8 cellular contexts compared by ENCODE assay signal in genomic region chr17:77887110-77887463, GRCh38.
A peak's percentile ranks its signal among the peaks of the same experiment; 100 is the strongest.
DNase-seq lines count a peak whose midpoint lies in the region; ATAC-seq, FAIRE-seq and TF ChIP-seq lines count a peak whose summit lies in the region.

No MANE protein-coding gene starts in this region.

- H3K4me1 Mint-ChIP-seq in activated CD4-positive, alpha-beta T cell treated with anti-CD3 and anti-CD28 coated beads, Interleukin-2, amount 10 ng/mL, durations not matched to agents 24 days and 14 days, result peaks cover 54% of the 10 kb centered on the region

- H3K27ac ChIP-seq in adipose tissue (ENCODE audit: low read depth, low read length) (peak overlapping the region; percentile 80), HepG2 (ENCODE audit: extremely low read length, insufficient read depth, low read length) (no peak overlapping the region), subcutaneous abdominal adipose tissue (ENCODE audit: low read depth, low read length) (peak overlapping the region; percentile 46)

- H2AFZ ChIP-seq in HepG2 (ENCODE audit: low read length), result no peak overlapping the region

- no peaks in the 10 kb centered on the region for H3K36me3 Mint-ChIP-seq in activated CD4-positive, alpha-beta T cell treated with anti-CD3 and anti-CD28 coated beads, Interleukin-2, amount 10 ng/mL, durations not matched to agents 24 days and 14 days (ENCODE audit: low read depth)

- H3K9ac ChIP-seq in HepG2 (ENCODE audit: insufficient read depth, low read depth, low read length) (no peak overlapping the region), subcutaneous abdominal adipose tissue (ENCODE audit: low read length in 5 of 5) (peak overlapping the region in 2 of 5 donors; percentile 8 to 26)

- H3K79me2 ChIP-seq in HepG2 (ENCODE audit: insufficient read depth, low read length), result no peaks in the 10 kb centered on the region

- H3K4me2 ChIP-seq in HepG2 (ENCODE audit: low read depth, low read length), result peak overlapping the region; percentile 67

- CTCF ChIA-PET in HepG2 (lab: Yijun Ruan, JAX; ENCODE audit: low intra/inter-chr PET ratio, low total read pairs), result no interaction called here

- in situ Hi-C loops in HepG2 (cut with HindIII; ENCODE audit: extremely low pct_ligation_motif_present, low pct_unique_long_range_greater_than_20kb), result no loop called here

- peaks cover 13% of the 10 kb centered on the region for H3K4me1 ChIP-seq in HepG2 (ENCODE audit: insufficient read depth, low read length)
- peaks cover 11 to 36% (median 26%) of the 10 kb centered on the region in 5 donors for H3K4me1 ChIP-seq in subcutaneous abdominal adipose tissue (ENCODE audit: control insufficient read depth in 5 of 5, insufficient read depth in 5 of 5, low read length in 5 of 5)

- peaks cover 10 to 76% of the 10 kb centered on the region in 2 experiments for H3K27me3 ChIP-seq in HepG2 (ENCODE audit: control insufficient read depth in 1 of 2, insufficient read depth in 2 of 2, low read length in 2 of 2)
- H3K27me3 ChIP-seq in subcutaneous abdominal adipose tissue (ENCODE audit: control insufficient read depth in 5 of 5, insufficient read depth in 4 of 5, low read length in 5 of 5), result peaks cover 0 to 16% (median 12%) of the 10 kb centered on the region in 5 donors

- TF ChIP-seq EP300 in HepG2 (IDR thresholded peaks at IDR 0.05; ENCODE audit: low read depth in 2 of 2, low read length in 2 of 2), result no peak
- no peak for TF ChIP-seq EP300 in HepG2 (CRISPR knock-in tag; IDR thresholded peaks at IDR 0.05; ENCODE audit: borderline replicate concordance)

- TF ChIP-seq POLR2A in HepG2 (IDR thresholded peaks at IDR 0.05; ENCODE audit: insufficient read depth in 1 of 2, low read depth in 2 of 2, low read length in 2 of 2), result no peak

- no peaks in the 10 kb centered on the region for H3K9me3 Mint-ChIP-seq in activated CD4-positive, alpha-beta T cell treated with anti-CD3 and anti-CD28 coated beads, Interleukin-2, amount 10 ng/mL, durations not matched to agents 24 days and 14 days

- H3K27me3 Mint-ChIP-seq in activated CD4-positive, alpha-beta T cell treated with anti-CD3 and anti-CD28 coated beads, Interleukin-2, amount 10 ng/mL, durations not matched to agents 24 days and 14 days, result peaks cover 50% of the 10 kb centered on the region

- no peak for TF ChIP-seq RAD21 in HepG2 (CRISPR knock-in tag; IDR thresholded peaks at IDR 0.05)

- intact Hi-C loops in activated CD4-positive, alpha-beta T cell treated with anti-CD3 and anti-CD28 coated beads, Interleukin-2, amount 10 ng/mL, durations not matched to agents 24 days and 14 days (cut with micrococcal nuclease), result loop anchor here (10.0 kb wide), 1 partner anchor 222 kb away; no protein-coding TSS in a partner anchor
- intact Hi-C loops in HepG2 (cut with micrococcal nuclease; ENCODE audit: unreplicated experiment), result no loop called here

- H3K9me3 ChIP-seq in HepG2 (ENCODE audit: low read length) (no peaks in the 10 kb centered on the region), subcutaneous abdominal adipose tissue (ENCODE audit: control insufficient read depth in 5 of 5, low read length in 5 of 5) (no peaks in the 10 kb centered on the region)

- BruUV-seq in HepG2 (replicated peaks; lab: Mats Ljungman, UMichigan), result no TSS peak

- ATAC-seq in HepG2 (no peak), GM19023 (IDR thresholded peaks at IDR 0.05; ENCODE audit: unreplicated experiment) (no peak)

- POLR2A ChIA-PET in HepG2 (lab: Yijun Ruan, JAX), result interaction anchor here (1.4 kb wide), 1 partner anchor 71 kb away, joined by 4 read pairs; the partner anchor contains the start of gene TNRC6C

- peak overlapping the region; percentile 80 for H3K4me3 Mint-ChIP-seq in activated CD4-positive, alpha-beta T cell treated with anti-CD3 and anti-CD28 coated beads, Interleukin-2, amount 10 ng/mL, durations not matched to agents 24 days and 14 days

- no peak for FAIRE-seq in HepG2 (lab: Jason Lieb, UNC)

- no peak for TF ChIP-seq CTCF in HepG2 (CRISPR knock-in tag; IDR thresholded peaks at IDR 0.05)

- H3K4me3 ChIP-seq in HepG2 (replicated peaks in 1 of 3; ENCODE audit: insufficient read depth in 1 of 3, low read depth in 2 of 3, low read length in 3 of 3) (peak overlapping the region in 1 of 3 experiments; percentile 52; a peak in 1 of 6 replicates), subcutaneous abdominal adipose tissue (ENCODE audit: low read depth in 1 of 5, low read length in 5 of 5) (peak overlapping the region; percentile 66 to 88 (median 80))

- no peak for DNase-seq in activated CD4-positive, alpha-beta T cell treated with anti-CD3 and anti-CD28 coated beads, Interleukin-2, amount 10 ng/mL, durations not matched to agents 24 days and 14 days
- no peak for DNase-seq in activated CD4-positive, alpha-beta T cell treated with anti-CD3 and anti-CD28 coated beads for 48 hours
- DNase-seq in HepG2 (ENCODE audit: low spot score) (no peak), hepatic stellate cell (ENCODE audit: low spot score) (no peak), NCI-H2029 treated with DMSO at 0.1 percent for 48 hours (lab: John Stamatoyannopoulos, UW) (no peak)

- 72 to 79% (median 74%) methylated on average over 4 of the region's 4 CpGs for WGBS in adipose tissue, 3 donors
- 59% methylated on average over 4 of the region's 4 CpGs for WGBS in HepG2 (ENCODE audit: low lambda C conversion rate)

- no peaks in the 10 kb centered on the region; the same call in 1 of the 2 replicates for H4K20me1 ChIP-seq in HepG2 (ENCODE audit: insufficient read depth, low read length)

- H3K36me3 ChIP-seq in HepG2 (replicated peaks in 1 of 2; ENCODE audit: control insufficient read depth in 1 of 2, insufficient read depth in 2 of 2, low read length in 2 of 2) (no peaks in the 10 kb centered on the region), subcutaneous abdominal adipose tissue (ENCODE audit: control insufficient read depth in 5 of 5, insufficient read depth in 5 of 5, low read length in 5 of 5) (no peaks in the 10 kb centered on the region)

- peak overlapping the region; percentile 63 for H3K27ac Mint-ChIP-seq in activated CD4-positive, alpha-beta T cell treated with anti-CD3 and anti-CD28 coated beads, Interleukin-2, amount 10 ng/mL, durations not matched to agents 24 days and 14 days

TF ChIP-seq in HepG2, 621 proteins besides CTCF, POLR2A, EP300 and RAD21:
- TF ChIP-seq ZNF3 (CRISPR knock-in tag; IDR thresholded peaks at IDR 0.05) (peak; percentile 88), ZBTB39 (CRISPR knock-in tag; IDR thresholded peaks at IDR 0.05) (no peak)
- TF ChIP-seq, protein P1, sequence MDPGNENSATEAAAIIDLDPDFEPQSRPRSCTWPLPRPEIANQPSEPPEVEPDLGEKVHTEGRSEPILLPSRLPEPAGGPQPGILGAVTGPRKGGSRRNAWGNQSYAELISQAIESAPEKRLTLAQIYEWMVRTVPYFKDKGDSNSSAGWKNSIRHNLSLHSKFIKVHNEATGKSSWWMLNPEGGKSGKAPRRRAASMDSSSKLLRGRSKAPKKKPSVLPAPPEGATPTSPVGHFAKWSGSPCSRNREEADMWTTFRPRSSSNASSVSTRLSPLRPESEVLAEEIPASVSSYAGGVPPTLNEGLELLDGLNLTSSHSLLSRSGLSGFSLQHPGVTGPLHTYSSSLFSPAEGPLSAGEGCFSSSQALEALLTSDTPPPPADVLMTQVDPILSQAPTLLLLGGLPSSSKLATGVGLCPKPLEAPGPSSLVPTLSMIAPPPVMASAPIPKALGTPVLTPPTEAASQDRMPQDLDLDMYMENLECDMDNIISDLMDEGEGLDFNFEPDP (CRISPR knock-in tag; conservative IDR thresholded peaks at IDR 0.05), result 0 out of 2 replicates have a peak, but pooled peaks have one; percentile 39
TF ChIP-seq in HepG2: peak in this region for 2.
